Comparison of ENCODE assay signal across 22 cellular contexts in genomic region chr6:31860349-31860748, GRCh38. TPM values are rescaled to one million over a fixed set of nuclear protein-coding genes. Genes with fewer than 3 reads are reported as not detected.
"Had no signal": no experiment of that assay in that cellular context is flagged by ENCODE, and none has a peak within 500 bp of the region (broad histone marks: within the 10 kb centered on the region; RNA-seq: fewer than 3 reads in every experiment).

No MANE protein-coding gene starts in this region.

- H3K4me1 ChIP-seq: foreskin keratinocyte had no signal

- DNase-seq: activated CD4-positive, alpha-beta memory T cell treated with anti-CD3 and anti-CD28 coated beads for 36 hours; activated CD4-positive, alpha-beta T cell treated with anti-CD3 and anti-CD28 coated beads for 36 hours; activated CD8-positive, alpha-beta memory T cell treated with anti-CD3 and anti-CD28 coated beads, Interleukin-2, amount 10 ng/mL, durations not matched to agents 7 days and 5 days; activated naive CD4-positive, alpha-beta T cell; anterior cingulate cortex; brain microvascular endothelial cell; central memory CD4-positive, alpha-beta T cell; foreskin keratinocyte; hippocampal formation; left cardiac atrium; mesenchymal stem cell; naive thymus-derived CD4-positive, alpha-beta T cell; stimulated activated CD4-positive, alpha-beta T cell treated with anti-CD3 and anti-CD28 coated beads, Interleukin-12 subunit alpha, Interleukin-12 subunit beta, amount 100 ng/mL, for 4 hours; stimulated activated CD4-positive, alpha-beta T cell treated with anti-CD3 and anti-CD28 coated beads, Interleukin-1b, Interleukin-23, amount 100 ng/mL, for 48 hours; stimulated activated CD8-positive, alpha-beta memory T cell treated with anti-CD3 and anti-CD28 coated beads, Interleukin-4, amount 100 ng/mL, for 48 hours; stimulated activated naive CD4-positive, alpha-beta T cell; substantia nigra; tibial artery had no signal

- H3K9me3 ChIP-seq: tibial artery had no signal

- H3K27ac ChIP-seq: brain microvascular endothelial cell, foreskin keratinocyte, tibial artery had no signal

- H3K9me3 Mint-ChIP-seq: activated CD4-positive, alpha-beta memory T cell treated with anti-CD3 and anti-CD28 coated beads for 36 hours had no signal

- H3K27ac Mint-ChIP-seq: activated CD4-positive, alpha-beta memory T cell treated with anti-CD3 and anti-CD28 coated beads for 36 hours; activated CD4-positive, alpha-beta T cell treated with anti-CD3 and anti-CD28 coated beads for 36 hours; activated CD8-positive, alpha-beta memory T cell treated with anti-CD3 and anti-CD28 coated beads, Interleukin-2, amount 10 ng/mL, durations not matched to agents 7 days and 5 days; progenitor cell of endocrine pancreas; WTC11 had no signal

- H3K27me3 ChIP-seq: brain microvascular endothelial cell, foreskin keratinocyte, tibial artery had no signal

- H3K27me3 Mint-ChIP-seq: activated CD4-positive, alpha-beta T cell treated with anti-CD3 and anti-CD28 coated beads for 36 hours; activated CD8-positive, alpha-beta memory T cell treated with anti-CD3 and anti-CD28 coated beads, Interleukin-2, amount 10 ng/mL, durations not matched to agents 7 days and 5 days; progenitor cell of endocrine pancreas had no signal

- H3K4me3 Mint-ChIP-seq: activated CD4-positive, alpha-beta memory T cell treated with anti-CD3 and anti-CD28 coated beads for 36 hours; activated CD4-positive, alpha-beta T cell treated with anti-CD3 and anti-CD28 coated beads for 36 hours; activated CD8-positive, alpha-beta memory T cell treated with anti-CD3 and anti-CD28 coated beads, Interleukin-2, amount 10 ng/mL, durations not matched to agents 7 days and 5 days; WTC11 had no signal

- H3K4me3 ChIP-seq: tibial artery had no signal

RNA-seq across cellular contexts. Expression of gene SLC44A4, which starts 18.4 kb away (rescaled TPM):
- total RNA-seq: activated CD8-positive, alpha-beta memory T cell treated with anti-CD3 and anti-CD28 coated beads, Interleukin-2, amount 10 ng/mL, durations not matched to agents 7 days and 5 days; fibroblast of lung; left cardiac atrium; naive thymus-derived CD4-positive, alpha-beta T cell; T-helper 2 cell treated with Interferon-gamma antibody and Interleukin-4, amounts not matched to agents 100 ng/mL and 5 ng/mL, for 36 hours had no signal
